1 cellular context compared by ENCODE assay signal in genomic region chr5:157390179-157390923, GRCh38.
TF ChIP-seq lines count a peak whose summit lies in the region.

No MANE protein-coding gene starts in this region.

TF ChIP-seq in HepG2, 621 proteins besides CTCF, POLR2A, EP300 and RAD21 (continued from another document):
- no peak for TF ChIP-seq TERF1 (CRISPR knock-in tag; IDR thresholded peaks at IDR 0.05)
- peak; percentile 82 for TF ChIP-seq MAX (IDR thresholded peaks at IDR 0.05)
- no peak for TF ChIP-seq PCBP2 (optimal IDR thresholded peaks at IDR 0.05; ENCODE audit: low read depth, low read length, poor library complexity, severe bottlenecking)
